Comparison of ENCODE assay signal across 1 cellular context in genomic region chr3:150370129-150370602, GRCh38.
TF ChIP-seq lines count a peak whose summit lies in the region.

No MANE protein-coding gene starts in this region.

TF ChIP-seq in K562, 482 proteins besides CTCF, POLR2A, EP300 and RAD21 (continued from another document):
- no peak for TF ChIP-seq ESRRB (CRISPR knock-in tag; IDR thresholded peaks at IDR 0.05; ENCODE audit: borderline replicate concordance)
- peak; percentile 42; the same call in 1 of the 2 replicates for TF ChIP-seq FOSL1 (tag; conservative IDR thresholded peaks at IDR 0.05)
